ENCODE assay signal across 8 cellular contexts in genomic region chr17:45060824-45061605, GRCh38. TPM values are rescaled to one million over a fixed set of nuclear protein-coding genes. Genes with fewer than 3 reads are reported as not detected.
A peak's percentile ranks its signal among the peaks of the same experiment; 100 is the strongest.
DNase-seq lines count a peak whose midpoint lies in the region; ATAC-seq and TF ChIP-seq lines count a peak whose summit lies in the region.

Gene NMT1, plus strand, starts transcription at chr17:45061317. Its CDS starts 13 bp downstream, at chr17:45061330.

- no peak for TF ChIP-seq CTCF in GM12864 (IDR thresholded peaks at IDR 0.05; ENCODE audit: low read depth, low read length, missing control alignments)
- peak in 1 of 3 donors; percentile 8 for TF ChIP-seq CTCF in ovary (IDR thresholded peaks at IDR 0.05)
- peak in 2 of 6 experiments; percentile 24 to 37 for TF ChIP-seq CTCF in thyroid gland (IDR thresholded peaks at IDR 0.05)

- no peak for TF ChIP-seq EP300 in ovary (IDR thresholded peaks at IDR 0.05)

- peaks cover 9% of the 10 kb centered on the region for H3K4me1 ChIP-seq in ovary (ENCODE audit: insufficient read depth)
- peaks cover 25 to 28% of the 10 kb centered on the region in 2 donors for H3K4me1 ChIP-seq in thyroid gland

- H3K27me3 ChIP-seq in ovary: no peaks in the 10 kb centered on the region
- no peaks in the 10 kb centered on the region for H3K27me3 ChIP-seq in thyroid gland

- peak; percentile 94 for TF ChIP-seq POLR2A in ovary (IDR thresholded peaks at IDR 0.05)
- peak; percentile 64 to 86 for TF ChIP-seq POLR2A in thyroid gland (IDR thresholded peaks at IDR 0.05)

- peak; percentile 99 for DNase-seq in GM12864 (ENCODE audit: low read depth)
- peak; percentile 99 to 100 (median 99) for DNase-seq in NCI-H1417 (lab: John Stamatoyannopoulos, UW)
- peak; percentile 98 to 99 for DNase-seq in SW 1271 (lab: John Stamatoyannopoulos, UW)
- DNase-seq in activated naive CD8-positive, alpha-beta T cell treated with anti-CD3 and anti-CD28 coated beads, Interleukin-2, amount 50 U/mL, for 16 hours (ENCODE audit: low read depth, low spot score): peak; percentile 96
- DNase-seq in Right ventricle myocardium inferior (ENCODE audit: missing footprints): peak; percentile 97
- DNase-seq in ovary: peak; percentile 98 to 99 (median 98)
- peak; percentile 98 for DNase-seq in thyroid gland

- H3K9me3 ChIP-seq in ovary: no peaks in the 10 kb centered on the region
- H3K9me3 ChIP-seq in thyroid gland: no peaks in the 10 kb centered on the region

- H3K4me3 ChIP-seq in GM12864 (ENCODE audit: low read depth, low read length) (peak within 1 kb of the TSS; percentile 70), ovary (peak within 1 kb of the TSS; percentile 73), thyroid gland (replicated peaks in 1 of 3) (peak within 1 kb of the TSS; percentile 51 to 65 (median 64))

- intact Hi-C loops in Right ventricle myocardium inferior (cut with DNase I) (loop anchor here (5.0 kb wide), 1 partner anchor 71 kb away; the partner anchor contains the start of gene PLCD3), ovary (cut with DNase I) (loop anchor here in 1 of 4 donors (5.0 kb wide), 1 partner anchor 36 kb away; no protein-coding TSS in a partner anchor), thyroid gland (cut with DNase I) (no loop called here)

- no peaks in the 10 kb centered on the region for H3K36me3 ChIP-seq in ovary
- H3K36me3 ChIP-seq in thyroid gland: no peaks in the 10 kb centered on the region

- ATAC-seq in HG02759 (IDR thresholded peaks at IDR 0.05; ENCODE audit: unreplicated experiment) (peak; percentile 89), Right ventricle myocardium inferior (peak; percentile 97)

- 0% methylated on average over 49 of the region's 49 CpGs for WGBS in ovary, 3 donors
- WGBS in thyroid gland, 2 donors: 0 to 1% methylated on average over 17 to 35 of the region's 49 CpGs

- peak within 1 kb of the TSS; percentile 69 to 75 for H3K27ac ChIP-seq in ovary
- peak within 1 kb of the TSS; percentile 75 to 94 (median 79) for H3K27ac ChIP-seq in thyroid gland

RNA-seq across cellular contexts. Expression of gene NMT1, which starts in this region (rescaled TPM):
- total RNA-seq in Right ventricle myocardium inferior (96.0 TPM), ovary (10 to 100 TPM; 25.5 to 91.4 (median 79.3) TPM), thyroid gland (10 to 100 TPM; 71.7 to 98.9 (median 85.2) TPM)
- polyA plus RNA-seq in ovary: 10 to 100 TPM; 23.0 to 66.5 TPM

Comparison
In these comparisons a context has a peak if more than half of its experiments do, and no peak if none do; other contexts are left out.
1. Peak in every context shown above with its lines: DNase-seq, ATAC-seq, H3K4me3 ChIP-seq and H3K27ac ChIP-seq.